Comparison of ENCODE assay signal across 15 cellular contexts in the genomic region with DNA sequence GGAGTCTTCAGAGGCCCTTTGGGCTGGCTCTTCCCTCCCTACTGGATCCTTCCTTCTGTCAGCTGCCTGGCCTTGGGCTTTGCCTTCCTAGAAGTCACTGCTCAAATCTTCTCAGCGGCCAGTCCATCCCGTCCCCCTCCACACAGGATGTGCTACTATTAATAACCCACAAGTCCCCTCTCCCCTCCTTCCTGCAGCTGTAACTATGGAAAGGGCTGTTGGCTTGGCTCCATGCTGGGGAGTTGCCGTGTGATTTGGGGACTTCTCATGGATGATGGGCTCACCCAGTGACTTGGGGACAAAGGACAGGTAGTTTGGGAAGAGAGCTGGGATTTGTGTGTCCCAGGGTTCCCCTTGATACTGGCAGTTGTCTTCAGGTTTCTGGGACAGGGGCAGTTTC. TPM values are rescaled to one million over a fixed set of nuclear protein-coding genes. Genes with fewer than 3 reads are reported as not detected.
DNase-seq lines count a peak whose midpoint lies in the region; ATAC-seq and TF ChIP-seq lines count a peak whose summit lies in the region.
"Had no signal": no experiment of that assay in that cellular context is flagged by ENCODE, and none has a peak within 500 bp of the region (broad histone marks: within the 10 kb centered on the region; RNA-seq: fewer than 3 reads in every experiment).

No MANE protein-coding gene starts in this region.

- no peak for TF ChIP-seq POLR2A in stomach (IDR thresholded peaks at IDR 0.05)

- no peak for ATAC-seq in activated CD4-positive, alpha-beta T cell treated with anti-CD3 and anti-CD28 coated beads for 36 hours
- ATAC-seq in HG03354 (IDR thresholded peaks at IDR 0.05; ENCODE audit: poor library complexity, severe bottlenecking, unreplicated experiment), result no peak
- ATAC-seq: activated T-cell treated with anti-CD3 and anti-CD28 coated beads, Interleukin-2, amount 50 U/mL, for 72 hours; natural killer cell; T-cell had no signal

- H3K9me3 ChIP-seq in WERI-Rb-1 (ENCODE audit: severe bottlenecking) (no peaks in the 10 kb centered on the region), mucosa of rectum (ENCODE audit: control insufficient read depth in 2 of 2, low read length in 2 of 2) (no peaks in the 10 kb centered on the region), stomach (no peaks in the 10 kb centered on the region)

- DNase-seq in WERI-Rb-1 (peak; percentile 47), foreskin melanocyte (peak; percentile 40), stomach (no peak), HCEC 1CT (no peak)
- no peak for DNase-seq in activated CD4-positive, alpha-beta T cell treated with anti-CD3 and anti-CD28 coated beads for 36 hours
- DNase-seq in stimulated activated CD4-positive, alpha-beta T cell treated with anti-CD3 and anti-CD28 coated beads, Interleukin-4, amount 100 ng/mL, for 24 hours, result no peak
- DNase-seq: activated CD4-positive, CD25-positive, alpha-beta regulatory T cell treated with anti-CD3 and anti-CD28 coated beads, Interleukin-2, amount 50 U/mL, for 72 hours; activated T-cell treated with anti-CD3 and anti-CD28 coated beads, Interleukin-2, amount 50 U/mL, for 72 hours; DMS53; erythroblast; natural killer cell; NCI-H2171; T-cell had no signal

- 51 to 66% (median 57%) methylated on average over 3 of the region's 3 CpGs for WGBS in stomach, 5 donors

- POLR2A ChIA-PET in activated CD4-positive, alpha-beta T cell treated with anti-CD3 and anti-CD28 coated beads for 36 hours (lab: Charles Lee), result no interaction called here

- H3K9me3 Mint-ChIP-seq in activated CD4-positive, alpha-beta T cell treated with anti-CD3 and anti-CD28 coated beads for 36 hours (ENCODE audit: low read depth), result no peaks in the 10 kb centered on the region
- H3K9me3 Mint-ChIP-seq: activated T-cell treated with anti-CD3 and anti-CD28 coated beads, Interleukin-2, amount 50 U/mL, for 72 hours; natural killer cell; T-cell had no signal

- TF ChIP-seq EP300 in stomach (IDR thresholded peaks at IDR 0.05), result no peak

- H3K27ac ChIP-seq in WERI-Rb-1 (peak overlapping the region; percentile 42; the same call in 1 of the 2 replicates), mucosa of rectum (ENCODE audit: low read depth in 2 of 2, low read length in 2 of 2) (peak overlapping the region; percentile 8 to 58), stomach (peak overlapping the region in 4 of 5 donors; percentile 47 to 68 (median 61))

- H3K4me1 ChIP-seq in mucosa of rectum (ENCODE audit: control insufficient read depth in 2 of 2, insufficient read depth in 2 of 2, low read length in 2 of 2) (peaks cover 11 to 21% of the 10 kb centered on the region in 2 donors), stomach (peaks cover 18 to 33% (median 24%) of the 10 kb centered on the region in 4 donors)

- H3K36me3 Mint-ChIP-seq in activated CD4-positive, alpha-beta T cell treated with anti-CD3 and anti-CD28 coated beads for 36 hours (ENCODE audit: low read depth), result peaks cover 15% of the 10 kb centered on the region
- H3K36me3 Mint-ChIP-seq: natural killer cell had no signal

- no peaks in the 10 kb centered on the region for H3K4me1 Mint-ChIP-seq in activated CD4-positive, alpha-beta T cell treated with anti-CD3 and anti-CD28 coated beads for 36 hours

- H3K27me3 ChIP-seq in WERI-Rb-1 (ENCODE audit: insufficient read depth, low read depth, severe bottlenecking) (no peaks in the 10 kb centered on the region), mucosa of rectum (ENCODE audit: control insufficient read depth in 2 of 2, insufficient read depth in 2 of 2, low read length in 2 of 2) (no peaks in the 10 kb centered on the region), stomach (no peaks in the 10 kb centered on the region)

- H3K4me3 ChIP-seq in WERI-Rb-1 (ENCODE audit: low read depth, low read length) (no peak overlapping the region), mucosa of rectum (ENCODE audit: low read length in 2 of 2) (no peak overlapping the region), stomach (no peak overlapping the region)

- H3K9ac ChIP-seq in mucosa of rectum (ENCODE audit: low read depth in 1 of 2, low read length in 2 of 2), result peak overlapping the region in 1 of 2 donors; percentile 24

- TF ChIP-seq CTCF in WERI-Rb-1 (IDR thresholded peaks at IDR 0.05; ENCODE audit: low read depth, low read length) (no peak), stomach (IDR thresholded peaks at IDR 0.05) (no peak)

- H3K27ac Mint-ChIP-seq in activated CD4-positive, alpha-beta T cell treated with anti-CD3 and anti-CD28 coated beads for 36 hours, result no peak overlapping the region
- H3K27ac Mint-ChIP-seq: activated T-cell treated with anti-CD3 and anti-CD28 coated beads, Interleukin-2, amount 50 U/mL, for 72 hours; T-cell had no signal

- H3K27me3 Mint-ChIP-seq in activated CD4-positive, alpha-beta T cell treated with anti-CD3 and anti-CD28 coated beads for 36 hours, result no peaks in the 10 kb centered on the region
- H3K27me3 Mint-ChIP-seq: T-cell had no signal

- intact Hi-C loops in stomach (cut with DNase I; ENCODE audit: low total_unique reads), result no loop called here
- intact Hi-C loops in activated CD4-positive, alpha-beta T cell treated with anti-CD3 and anti-CD28 coated beads for 36 hours (cut with DNase I, micrococcal nuclease), result loop anchor here in 1 of 2 experiments (5.0 kb wide), 1 partner anchor 39 kb away; no protein-coding TSS in a partner anchor

- CTCF ChIA-PET in activated CD4-positive, alpha-beta T cell treated with anti-CD3 and anti-CD28 coated beads for 36 hours (lab: Charles Lee), result no interaction called here

- H3K36me3 ChIP-seq in WERI-Rb-1 (peaks cover 35% of the 10 kb centered on the region), mucosa of rectum (ENCODE audit: control insufficient read depth in 2 of 2, insufficient read depth in 2 of 2, low read length in 2 of 2) (peaks cover 19 to 25% of the 10 kb centered on the region in 2 donors), stomach (peaks cover 10 to 44% (median 40%) of the 10 kb centered on the region in 4 donors)

- H3K4me3 Mint-ChIP-seq in activated CD4-positive, alpha-beta T cell treated with anti-CD3 and anti-CD28 coated beads for 36 hours, result no peak overlapping the region
- H3K4me3 Mint-ChIP-seq: activated T-cell treated with anti-CD3 and anti-CD28 coated beads, Interleukin-2, amount 50 U/mL, for 72 hours; natural killer cell; T-cell had no signal

RNA-seq across cellular contexts. Expression of a gene that starts 19.4 kb away (rescaled TPM):
- total RNA-seq in stomach, result 100 to 1,000 TPM in 3 of 5 donors, 10 to 100 TPM in 2; 31.9 to 466 (median 128) TPM
- polyA plus RNA-seq in stomach, result 10 to 100 TPM; 16.6 to 28.5 (median 20.5) TPM
- 10 to 100 TPM; 51.4 to 62.5 TPM for total RNA-seq in activated CD4-positive, alpha-beta T cell treated with anti-CD3 and anti-CD28 coated beads for 36 hours

RNA-seq across cellular contexts. Expression of a gene that starts 39.5 kb away (rescaled TPM):
- 10 to 100 TPM in 4 of 5 donors, 1 to 10 TPM in 1; 9.0 to 27.4 (median 15.6) TPM for total RNA-seq in stomach
- 1 to 10 TPM; 5.4 to 9.3 (median 8.8) TPM for polyA plus RNA-seq in stomach
- total RNA-seq in activated CD4-positive, alpha-beta T cell treated with anti-CD3 and anti-CD28 coated beads for 36 hours, result 1 to 10 TPM; 2.9 to 3.0 TPM

RNA-seq across cellular contexts. Expression of a gene that starts 40.5 kb away (rescaled TPM):
- 100 to 1,000 TPM in 2 of 5 donors, 10 to 100 TPM in 3; 13.2 to 219 (median 48.1) TPM for total RNA-seq in stomach
- 10 to 100 TPM; 20.8 to 49.7 (median 36.2) TPM for polyA plus RNA-seq in stomach
- 10 to 100 TPM; 29.2 to 35.1 TPM for total RNA-seq in activated CD4-positive, alpha-beta T cell treated with anti-CD3 and anti-CD28 coated beads for 36 hours

RNA-seq across cellular contexts. Expression of a gene that starts 49.6 kb away (rescaled TPM):
- 100 to 1,000 TPM in 4 of 5 donors, 10 to 100 TPM in 1; 72.3 to 565 (median 165) TPM for total RNA-seq in stomach
- 100 to 1,000 TPM; 144 to 199 (median 184) TPM for polyA plus RNA-seq in stomach
- total RNA-seq in activated CD4-positive, alpha-beta T cell treated with anti-CD3 and anti-CD28 coated beads for 36 hours, result 1 to 10 TPM; 7.1 to 9.6 TPM

Comparison
In these comparisons a context has a peak if more than half of its experiments do, and no peak if none do; other contexts are left out.
1. DNase-seq: peak in WERI-Rb-1 (single experiment) and foreskin melanocyte (single experiment); none in stomach (single experiment), activated CD4-positive, alpha-beta T cell treated with anti-CD3 and anti-CD28 coated beads for 36 hours (single experiment), stimulated activated CD4-positive, alpha-beta T cell treated with anti-CD3 and anti-CD28 coated beads, Interleukin-4, amount 100 ng/mL, for 24 hours (single experiment) and HCEC 1CT (single experiment).
2. Peak in every context shown above with its lines, with median percentiles within 50 percentile points of each other: H3K27ac ChIP-seq.